In genomic region chr2:158457092-158457825, GRCh38 we compare ENCODE assay signal across 8 cellular contexts. TPM values are rescaled to one million over a fixed set of nuclear protein-coding genes. Genes with fewer than 3 reads are reported as not detected.
DNase-seq lines count a peak whose midpoint lies in the region; ATAC-seq and TF ChIP-seq lines count a peak whose summit lies in the region.

No MANE protein-coding gene starts in this region.

- peak; percentile 32 for ATAC-seq in GM21515 (IDR thresholded peaks at IDR 0.05; ENCODE audit: unreplicated experiment)
- ATAC-seq in heart left ventricle = peak in 3 of 4 donors; percentile 22 to 61 (median 40)
- peak; percentile 49 for ATAC-seq in upper lobe of right lung

- POLR2A ChIA-PET in SK-N-SH (lab: Yijun Ruan, JAX) = interaction anchor here (0.7 kb wide), 1 partner anchor 297 kb away, joined by 4 read pairs; no protein-coding TSS in a partner anchor

- H3K4me3 ChIP-seq in HUES48 (ENCODE audit: low read depth, low read length) (peak overlapping the region; percentile 84), SK-N-SH (ENCODE audit: low read depth in 2 of 2, low read length in 1 of 2) (peak overlapping the region; percentile 76 to 77), heart left ventricle (peak overlapping the region; percentile 66 to 98 (median 87)), upper lobe of right lung (peak overlapping the region; percentile 91)

- H3K27ac Mint-ChIP-seq in activated naive CD8-positive, alpha-beta T cell = peak overlapping the region; percentile 28

- peak; percentile 45 for DNase-seq in DMS53 treated with DMSO at 0.1 percent for 48 hours (lab: John Stamatoyannopoulos, UW; ENCODE audit: unreplicated experiment)
- DNase-seq in SK-N-SH = peak; percentile 79
- peak; percentile 59 to 85 (median 69) for DNase-seq in heart left ventricle
- DNase-seq in pons (ENCODE audit: low spot score) = peak; percentile 36
- peak; percentile 82 for DNase-seq in upper lobe of right lung

- peaks cover 13% of the 10 kb centered on the region; the same call in 1 of the 2 replicates for H4K20me1 ChIP-seq in SK-N-SH (ENCODE audit: insufficient read depth)

- H3K27me3 ChIP-seq in HUES48 (ENCODE audit: control insufficient read depth, insufficient read depth, low read length) (no peaks in the 10 kb centered on the region), SK-N-SH (ENCODE audit: insufficient read depth) (no peaks in the 10 kb centered on the region), heart left ventricle (no peaks in the 10 kb centered on the region), upper lobe of right lung (no peaks in the 10 kb centered on the region)

- H3K9me3 ChIP-seq in HUES48 (ENCODE audit: control insufficient read depth, insufficient read depth, low read length) = no peaks in the 10 kb centered on the region
- no peaks in the 10 kb centered on the region for H3K9me3 ChIP-seq in SK-N-SH
- no peaks in the 10 kb centered on the region for H3K9me3 ChIP-seq in heart left ventricle
- H3K9me3 ChIP-seq in upper lobe of right lung = no peaks in the 10 kb centered on the region

- peak overlapping the region; percentile 66 for H2AFZ ChIP-seq in SK-N-SH (ENCODE audit: low read depth)

- H3K4me3 Mint-ChIP-seq in activated naive CD8-positive, alpha-beta T cell = peak overlapping the region; percentile 96

- H3K9ac ChIP-seq in HUES48 (ENCODE audit: low read depth, low read length) (peak overlapping the region; percentile 88), SK-N-SH (peak overlapping the region; percentile 81)

- H3K79me2 ChIP-seq in SK-N-SH (ENCODE audit: insufficient read depth) = peaks cover 43% of the 10 kb centered on the region

- TF ChIP-seq POLR2A in heart left ventricle (IDR thresholded peaks at IDR 0.05) = no peak

- no peak for TF ChIP-seq CTCF in SK-N-SH (IDR thresholded peaks at IDR 0.05)
- TF ChIP-seq CTCF in heart left ventricle (IDR thresholded peaks at IDR 0.05) = peak in 2 of 12 donors; percentile 6 to 8
- no peak for TF ChIP-seq CTCF in upper lobe of right lung (IDR thresholded peaks at IDR 0.05)

- intact Hi-C loops in heart left ventricle (cut with DNase I) = loop anchor here (2.0 to 10.0 kb wide), 17 partner anchors 80 to 680 kb away; partner anchors contain the start of gene ACVR1 (in 1 of the 10)
- intact Hi-C loops in upper lobe of right lung (cut with DNase I) = no loop called here

- H3K9me3 Mint-ChIP-seq in activated naive CD8-positive, alpha-beta T cell (ENCODE audit: low read depth) = no peaks in the 10 kb centered on the region

- H3K4me2 ChIP-seq in SK-N-SH = peak overlapping the region; percentile 82

- peaks cover 20% of the 10 kb centered on the region for H3K4me1 Mint-ChIP-seq in activated naive CD8-positive, alpha-beta T cell (ENCODE audit: low read depth)

- H3K36me3 ChIP-seq in HUES48 (ENCODE audit: control insufficient read depth, insufficient read depth, low read length) (0 out of 2 replicates have a peak, but pooled peaks cover 3% of the 10 kb centered on the region), SK-N-SH (replicated peaks in 1 of 2; ENCODE audit: control insufficient read depth in 1 of 2, insufficient read depth in 2 of 2, low read length in 1 of 2) (no peaks in the 10 kb centered on the region), heart left ventricle (no peaks in the 10 kb centered on the region), upper lobe of right lung (no peaks in the 10 kb centered on the region)

- TF ChIP-seq EP300 in SK-N-SH (IDR thresholded peaks at IDR 0.05; ENCODE audit: borderline replicate concordance in 1 of 2, low read depth in 1 of 2, low read length in 1 of 2) = no peak

- H3K9me2 ChIP-seq in SK-N-SH = no peaks in the 10 kb centered on the region

- peak overlapping the region; percentile 92 for H3K27ac ChIP-seq in HUES48 (ENCODE audit: low read depth, low read length)
- peak overlapping the region; percentile 72 to 87 for H3K27ac ChIP-seq in SK-N-SH (ENCODE audit: low read depth in 2 of 2, low read length in 1 of 2)
- H3K27ac ChIP-seq in heart left ventricle = peak overlapping the region; percentile 89 to 98 (median 96)
- H3K27ac ChIP-seq in upper lobe of right lung = peak overlapping the region; percentile 88

- TF ChIP-seq RAD21 in SK-N-SH (IDR thresholded peaks at IDR 0.05; ENCODE audit: low read length) = no peak

- peaks cover 9% of the 10 kb centered on the region for H3F3A ChIP-seq in SK-N-SH (replicated peaks; ENCODE audit: insufficient read depth)

- H3K27me3 Mint-ChIP-seq in activated naive CD8-positive, alpha-beta T cell = peaks cover 7% of the 10 kb centered on the region

- H3K4me1 ChIP-seq in HUES48 (ENCODE audit: control insufficient read depth, insufficient read depth, low read length) (peaks cover 33% of the 10 kb centered on the region), SK-N-SH (ENCODE audit: control insufficient read depth in 1 of 2, insufficient read depth in 2 of 2, low read depth in 1 of 2, low read length in 1 of 2) (peaks cover 15 to 23% of the 10 kb centered on the region in 2 experiments; a peak in 3 of 4 replicates), heart left ventricle (peaks cover 0 to 42% (median 21%) of the 10 kb centered on the region in 12 donors), upper lobe of right lung (peaks cover 30% of the 10 kb centered on the region)

- 0% methylated on average over 35 of the region's 84 CpGs for WGBS in SK-N-SH (ENCODE audit: low lambda C conversion rate)
- WGBS in heart left ventricle, 4 donors = 0 to 1% (median 0%) methylated on average over 49 to 83 of the region's 84 CpGs

- CTCF ChIA-PET in SK-N-SH (lab: Yijun Ruan, JAX) = interaction anchor here (0.6 to 7.4 kb wide), 16 partner anchors 9 to 582 kb away, joined by 3 to 61 read pairs (median 4); partner anchors contain the start of gene ACVR1

- H3K36me3 Mint-ChIP-seq in activated naive CD8-positive, alpha-beta T cell = no peaks in the 10 kb centered on the region

TF ChIP-seq in SK-N-SH, 30 proteins besides CTCF, POLR2A, EP300 and RAD21:
- TF ChIP-seq MAX (IDR thresholded peaks at IDR 0.05; ENCODE audit: low read depth) (peak; percentile 80), MXI1 (IDR thresholded peaks at IDR 0.05; ENCODE audit: low read depth, low read length) (peak; percentile 83), USF1 (IDR thresholded peaks at IDR 0.05; ENCODE audit: borderline replicate concordance, low read depth) (no peak), YY1 (IDR thresholded peaks at IDR 0.05; ENCODE audit: low read depth) (0 out of 2 replicates have a peak, but pooled peaks have one; percentile 15), EZH2phosphoT487 (IDR thresholded peaks at IDR 0.05; ENCODE audit: borderline replicate concordance, low read depth) (no peak)
- TF ChIP-seq, protein P1, sequence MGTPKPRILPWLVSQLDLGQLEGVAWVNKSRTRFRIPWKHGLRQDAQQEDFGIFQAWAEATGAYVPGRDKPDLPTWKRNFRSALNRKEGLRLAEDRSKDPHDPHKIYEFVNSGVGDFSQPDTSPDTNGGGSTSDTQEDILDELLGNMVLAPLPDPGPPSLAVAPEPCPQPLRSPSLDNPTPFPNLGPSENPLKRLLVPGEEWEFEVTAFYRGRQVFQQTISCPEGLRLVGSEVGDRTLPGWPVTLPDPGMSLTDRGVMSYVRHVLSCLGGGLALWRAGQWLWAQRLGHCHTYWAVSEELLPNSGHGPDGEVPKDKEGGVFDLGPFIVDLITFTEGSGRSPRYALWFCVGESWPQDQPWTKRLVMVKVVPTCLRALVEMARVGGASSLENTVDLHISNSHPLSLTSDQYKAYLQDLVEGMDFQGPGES (IDR thresholded peaks at IDR 0.05; ENCODE audit: low read depth, low read length) = no peak

RNA-seq across cellular contexts. Expression of gene PKP4, which starts 0.5 kb away (rescaled TPM):
- polyA plus RNA-seq in SK-N-SH (2012; rRNA removed) (10.9 and 13.8 TPM in 2 replicates), heart left ventricle (10 to 100 TPM; 17.6 to 41.0 TPM)
- polyA plus RNA-seq in SK-N-SH (2012; cell fraction: cytosol; rRNA removed) = 8.1 and 9.4 TPM in 2 replicates
- 25.1 and 36.3 TPM in 2 replicates for polyA plus RNA-seq in SK-N-SH (2012; cell fraction: nucleus; rRNA removed)
- total RNA-seq in heart left ventricle (10 to 100 TPM; 34.1 to 66.7 (median 49.4) TPM), upper lobe of right lung (74.7 TPM)

RNA-seq across cellular contexts. Expression of gene CCDC148, which starts 0.7 kb away (rescaled TPM):
- 0.18 TPM in 1 of 2 replicates, not detected in the other for polyA plus RNA-seq in SK-N-SH (2012; rRNA removed)
- 0.14 and 0.21 TPM in 2 replicates for polyA plus RNA-seq in SK-N-SH (2012; cell fraction: cytosol; rRNA removed)
- 0.08 and 0.46 TPM in 2 replicates for polyA plus RNA-seq in SK-N-SH (2012; cell fraction: nucleus; rRNA removed)
- 1 to 10 TPM in 4 of 9 donors, under 1 TPM in 4, not detected in 1; 0.31 to 1.2 (median 0.93) TPM for total RNA-seq in heart left ventricle
- polyA plus RNA-seq in heart left ventricle = under 1 TPM in 1 of 2 donors, not detected in 1; 0.24 TPM
- total RNA-seq in upper lobe of right lung = 1.2 TPM

Comparison
In these comparisons a context has a peak if more than half of its experiments do, and no peak if none do; other contexts are left out.
1. Peak in every context shown above with its lines: DNase-seq, ATAC-seq, H3K4me3 ChIP-seq and H3K27ac ChIP-seq.